Comparison of ENCODE assay signal across 16 cellular contexts in genomic region chr20:43658723-43659419, GRCh38. TPM values are rescaled to one million over a fixed set of nuclear protein-coding genes. Genes with fewer than 3 reads are reported as not detected.
DNase-seq lines count a peak whose midpoint lies in the region; ATAC-seq, FAIRE-seq and TF ChIP-seq lines count a peak whose summit lies in the region.
"Had no signal": no experiment of that assay in that cellular context is flagged by ENCODE, and none has a peak within 500 bp of the region (broad histone marks: within the 10 kb centered on the region; RNA-seq: fewer than 3 reads in every experiment).

No MANE protein-coding gene starts in this region.

- WGBS in GM12878 (ENCODE audit: insufficient coverage, insufficient replicate concordance, low lambda C conversion rate, missing lambda C conversion rate) = 64% methylated on average over 6 of the region's 6 CpGs

- in situ Hi-C loops in GM12878 (cut with MboI) = no loop called here

- peak overlapping the region; percentile 50 to 98 for H3K27ac Mint-ChIP-seq in activated naive CD4-positive, alpha-beta T cell treated with anti-CD3 and anti-CD28 coated beads, Interleukin-2, amount 50 U/mL, for 72 hours

- H3K36me3 Mint-ChIP-seq in activated naive CD4-positive, alpha-beta T cell treated with anti-CD3 and anti-CD28 coated beads, Interleukin-2, amount 50 U/mL, for 72 hours = no peaks in the 10 kb centered on the region

- FAIRE-seq in GM12878 (lab: Jason Lieb, UNC) = no peak

- H3K36me3 ChIP-seq in MM.1S (replicated peaks; ENCODE audit: insufficient read depth, low read length) (no peaks in the 10 kb centered on the region), GM12878 (ENCODE audit: control insufficient read depth in 2 of 2, insufficient read depth in 2 of 2, low read length in 1 of 2) (no peaks in the 10 kb centered on the region)
- H3K36me3 ChIP-seq: right atrium auricular region, SJSA1 had no signal

- BruUV-seq in GM12878 (replicated peaks; lab: Mats Ljungman, UMichigan) = no TSS peak

- no peak for TF ChIP-seq EP300 in GM12878 (IDR thresholded peaks at IDR 0.05; ENCODE audit: borderline replicate concordance in 1 of 2, control insufficient read depth in 1 of 2, low read depth in 2 of 2, low read length in 2 of 2)

- no peak overlapping the region for H2AFZ ChIP-seq in MM.1S (ENCODE audit: low read length)
- H2AFZ ChIP-seq in GM12878 (ENCODE audit: control insufficient read depth, low read depth, low read length) = no peak overlapping the region

- no peaks in the 10 kb centered on the region for H3K27me3 ChIP-seq in MM.1S (replicated peaks; ENCODE audit: insufficient read depth, low read length)
- no peaks in the 10 kb centered on the region for H3K27me3 ChIP-seq in GM12878 (replicated peaks in 1 of 2; ENCODE audit: control insufficient read depth in 2 of 2, insufficient read depth in 2 of 2, low read length in 1 of 2)
- H3K27me3 ChIP-seq: right atrium auricular region, SJSA1 had no signal

- H3K4me1 ChIP-seq in MM.1S (ENCODE audit: low read length) = peaks cover 9% of the 10 kb centered on the region; the same call in 1 of the 2 replicates
- H3K4me1 ChIP-seq in GM12878 (ENCODE audit: control insufficient read depth, insufficient read depth, low read length) = peaks cover 14% of the 10 kb centered on the region

- RAD21 ChIA-PET in GM12878 (lab: Charles Lee; ENCODE audit: unreplicated experiment) = interaction anchor here (0.9 kb wide), 1 partner anchor 64 kb away, joined by 3 read pairs; no protein-coding TSS in a partner anchor

- SMC1A ChIA-PET in GM12878 (lab: Charles Lee; ENCODE audit: uncharacterized antibody, unreplicated experiment) = interaction anchor here (1.0 kb wide), 1 partner anchor 23 kb away, joined by 3 read pairs; no protein-coding TSS in a partner anchor

- peak overlapping the region; percentile 86; the same call in 1 of the 2 replicates for H3K4me2 ChIP-seq in MM.1S (ENCODE audit: low read depth, low read length)
- peak overlapping the region; percentile 81; the same call in 1 of the 2 replicates for H3K4me2 ChIP-seq in GM12878 (ENCODE audit: control insufficient read depth, insufficient read depth)

- H3K27ac ChIP-seq in MM.1S (ENCODE audit: low read length) (no peak overlapping the region), GM12878 (ENCODE audit: control insufficient read depth, insufficient read depth) (no peak overlapping the region)
- H3K27ac ChIP-seq: right atrium auricular region, SJSA1 had no signal

- peak; percentile 30 for TF ChIP-seq CTCF in MM.1S (IDR thresholded peaks at IDR 0.05; ENCODE audit: low read length)
- TF ChIP-seq CTCF in GM12878 (IDR thresholded peaks at IDR 0.05 in 2 of 3, conservative IDR thresholded peaks at IDR 0.05 in 1 of 3; ENCODE audit: control insufficient read depth in 2 of 3, extremely low read depth in 1 of 3, insufficient read depth in 1 of 3, low read depth in 3 of 3, low read length in 3 of 3) = peak in 1 of 3 experiments; percentile 35; a peak in 1 of 6 replicates
- TF ChIP-seq CTCF in retinal pigment epithelial cell (conservative IDR thresholded peaks at IDR 0.05; ENCODE audit: low read depth, low read length) = peak; percentile 1

- no peak for TF ChIP-seq POLR2A in GM12878 (IDR thresholded peaks at IDR 0.05; ENCODE audit: low read depth, low read length)

- no peaks in the 10 kb centered on the region; the same call in 1 of the 2 replicates for H3K79me2 ChIP-seq in MM.1S (ENCODE audit: low read length)
- H3K79me2 ChIP-seq in GM12878 (ENCODE audit: control insufficient read depth, insufficient read depth, low read length) = no peaks in the 10 kb centered on the region; the same call in 1 of the 2 replicates

- no peaks in the 10 kb centered on the region for H3K9me2 ChIP-seq in MM.1S (replicated peaks; ENCODE audit: insufficient read depth, low read length)

- no peak overlapping the region for H3K9ac ChIP-seq in MM.1S (ENCODE audit: low read length)
- H3K9ac ChIP-seq in GM12878 (ENCODE audit: control insufficient read depth, insufficient read depth, low read length) = no peak overlapping the region

- peaks cover 19% of the 10 kb centered on the region for H3F3A ChIP-seq in MM.1S (ENCODE audit: insufficient read depth, low read length)

- POLR2A ChIA-PET in GM12878 (lab: Charles Lee) = interaction anchor here (0.6 to 0.7 kb wide), 3 partner anchors 10 to 1422 kb away, joined by 3 to 4 read pairs (median 3); no protein-coding TSS in a partner anchor

- H3K9me3 Mint-ChIP-seq in activated naive CD4-positive, alpha-beta T cell treated with anti-CD3 and anti-CD28 coated beads, Interleukin-2, amount 50 U/mL, for 72 hours = no peaks in the 10 kb centered on the region
- H3K9me3 Mint-ChIP-seq: activated T-cell treated with anti-CD3 and anti-CD28 coated beads, Interleukin-2, amount 50 U/mL, for 72 hours; stimulated activated naive CD8-positive, alpha-beta T cell treated with anti-CD3 and anti-CD28 coated beads, Interleukin-15, amount 100 ng/mL, for 72 hours had no signal

- DNase-seq in activated naive CD4-positive, alpha-beta T cell treated with anti-CD3 and anti-CD28 coated beads, Interleukin-2, amount 50 U/mL, for 72 hours (ENCODE audit: low spot score in 2 of 2) = no peak
- DNase-seq in activated naive CD4-positive, alpha-beta T cell treated with Interleukin-2 at 50 U/mL for 16 hours = no peak
- peak; percentile 21 for DNase-seq in MM.1S
- no peak for DNase-seq in GM12878 (ENCODE audit: low read depth, low spot score)
- DNase-seq in retinal pigment epithelial cell (ENCODE audit: low read depth) = no peak
- DNase-seq in HT-29 (ENCODE audit: low spot score) = no peak
- no peak for DNase-seq in NCI-H2227 treated with DMSO at 0.1 percent for 48 hours (lab: John Stamatoyannopoulos, UW)
- no peak for DNase-seq in central memory CD4-positive, alpha-beta T cell
- DNase-seq: effector memory CD4-positive, alpha-beta T cell; kidney glomerular epithelial cell; NCI-H187; NCI-H774 had no signal

- no peaks in the 10 kb centered on the region for H3K9me3 ChIP-seq in MM.1S (replicated peaks; ENCODE audit: insufficient read depth, low read length)
- H3K9me3 ChIP-seq in GM12878 (replicated peaks; ENCODE audit: control insufficient read depth, insufficient read depth, low read length) = no peaks in the 10 kb centered on the region
- H3K9me3 ChIP-seq: right atrium auricular region, SJSA1 had no signal

- intact Hi-C loops in GM12878 (cut with micrococcal nuclease; ENCODE audit: unreplicated experiment) = no loop called here

- CTCF ChIA-PET in GM12878 (lab: Yijun Ruan, JAX) = interaction anchor here (0.6 to 1.0 kb wide), 4 partner anchors 14 to 65 kb away, joined by 3 to 6 read pairs (median 5); no protein-coding TSS in a partner anchor

- H4K20me1 ChIP-seq in MM.1S (ENCODE audit: insufficient read depth, low read length) (no peaks in the 10 kb centered on the region), GM12878 (ENCODE audit: control insufficient read depth, insufficient read depth) (no peaks in the 10 kb centered on the region)

- H3K4me3 ChIP-seq in MM.1S (ENCODE audit: low read length) (no peak overlapping the region), GM12878 (peak overlapping the region; percentile 88; the same call in 1 of the 2 replicates), retinal pigment epithelial cell (ENCODE audit: low read length) (no peak overlapping the region)
- H3K4me3 ChIP-seq: right atrium auricular region had no signal

- no peak for ATAC-seq in activated naive CD4-positive, alpha-beta T cell treated with anti-CD3 and anti-CD28 coated beads, Interleukin-2, amount 50 U/mL, for 72 hours
- ATAC-seq in GM12878 = peak; percentile 28

- no peak for TF ChIP-seq RAD21 in GM12878 (IDR thresholded peaks at IDR 0.05; ENCODE audit: insufficient read depth, low read depth, low read length)

TF ChIP-seq in GM12878, 131 proteins besides CTCF, POLR2A, EP300 and RAD21:
- no peak for TF ChIP-seq IRF3 (IDR thresholded peaks at IDR 0.05)
- peak; percentile 35; the same call in 1 of the 2 replicates for TF ChIP-seq ZNF384 (IDR thresholded peaks at IDR 0.05; ENCODE audit: borderline replicate concordance, low read depth, low read length)

RNA-seq across cellular contexts. Expression of gene MYBL2, which starts 8.0 kb away (rescaled TPM):
- 100 to 1,000 TPM in 1 of 2 donors, 10 to 100 TPM in 1; 82.6 to 140 TPM for total RNA-seq in activated naive CD4-positive, alpha-beta T cell treated with anti-CD3 and anti-CD28 coated beads, Interleukin-2, amount 50 U/mL, for 72 hours
- total RNA-seq in GM12878 (2013; cell fraction: nucleolus; rRNA removed) = 8.7 and 9.0 TPM in 2 replicates
- total RNA-seq in GM12878 (2014; rRNA removed) = 108 and 138 TPM in 2 replicates
- total RNA-seq in GM12878 (2014; rRNA removed; fragmentation: Illumina TruSeq; extraction: Trizol) = 50.0 and 63.4 TPM in 2 replicates
- total RNA-seq in GM12878 (2021) = 175 and 184 TPM in 2 replicates
- 28.3 TPM for polyA plus RNA-seq in GM12878 (2011; ENCODE audit: low read depth)
- polyA plus RNA-seq in GM12878 (2011; rRNA removed) = 15.5 and 30.7 TPM in 2 replicates
- polyA plus RNA-seq in GM12878 (2011; cell fraction: cytosol; rRNA removed) = 62.6 and 64.0 TPM in 2 replicates
- polyA plus RNA-seq in GM12878 (2011; cell fraction: nucleus; rRNA removed) = 35.1 and 48.5 TPM in 2 replicates
- 62.9 and 63.9 TPM in 2 replicates for polyA plus RNA-seq in GM12878 (2012)
- 54.2 and 122 TPM in 2 replicates for polyA plus RNA-seq in GM12878 (2014; fragmentation: Illumina TruSeq; extraction: Trizol)
- polyA plus RNA-seq in GM12878 (2014; fragmentation: Nextera tagmentation; extraction: Ambion mirVana) = 10 to 100 TPM in 1 of 2 experiments, 1 to 10 TPM in 1; 4.5 to 10.3 TPM
- 85.1 and 106 TPM in 2 replicates for polyA plus RNA-seq in GM12878 (2014; rRNA removed)
- polyA plus RNA-seq in GM12878 (2016; fragmentation: Nextera tagmentation; extraction: Ambion mirVana) = 100 to 1,000 TPM in 1 of 2 experiments, 10 to 100 TPM in 1; 44.1 to 213 TPM
- 31.9 and 48.8 TPM in 2 replicates for polyA minus RNA-seq in GM12878 (2011; rRNA and poly(A)+ RNA removed)
- polyA minus RNA-seq in GM12878 (2011; cell fraction: cytosol; rRNA and poly(A)+ RNA removed) = 40.2 and 54.4 TPM in 2 replicates
- polyA minus RNA-seq in GM12878 (2011; cell fraction: nucleus; rRNA and poly(A)+ RNA removed) = 9.1 and 17.0 TPM in 2 replicates
- total RNA-seq in HT-29 (2014; rRNA removed; shearing (Covaris generic)) = 108 and 123 TPM in 2 replicates
- total RNA-seq: right atrium auricular region had no signal
